In the genomic region with DNA sequence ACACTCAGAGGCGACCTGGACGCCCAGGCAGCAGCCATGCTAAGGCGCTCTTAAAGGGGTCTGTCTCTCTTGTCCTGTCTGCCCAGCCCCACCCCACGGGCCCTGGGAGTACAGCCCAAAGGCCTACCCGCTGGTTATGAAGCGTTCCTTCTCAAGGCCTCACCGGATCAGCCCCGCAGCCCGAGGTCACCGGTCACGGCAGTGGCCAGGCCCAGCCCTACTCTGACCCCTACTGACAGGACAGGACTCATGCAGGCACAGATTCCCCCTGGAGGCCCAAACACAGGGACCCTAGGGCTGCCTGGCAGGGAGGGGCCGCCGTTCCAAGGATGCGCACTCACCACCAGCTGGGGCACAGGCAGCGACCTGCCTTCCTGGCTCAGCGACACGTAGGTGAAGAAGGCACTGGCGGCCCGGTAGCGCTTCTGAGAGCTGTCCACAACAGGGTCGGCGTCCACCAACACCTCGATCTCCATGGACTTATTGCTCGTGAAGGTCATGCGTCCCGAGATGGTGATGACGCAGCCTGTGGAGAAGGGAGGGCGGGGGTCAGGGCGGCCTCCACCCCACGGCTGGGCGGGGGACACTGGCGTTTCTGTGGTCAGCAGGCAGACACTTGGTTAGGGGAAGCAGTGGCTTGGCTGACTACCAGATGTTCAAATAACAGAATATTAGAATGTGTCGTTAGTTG, we compare ENCODE assay signal across 1 cellular context.
TF ChIP-seq lines count a peak whose summit lies in the region.

No MANE protein-coding gene starts in this region.

TF ChIP-seq in HepG2, 621 proteins besides CTCF, POLR2A, EP300 and RAD21 (continued from another document and continues in another):
- TF ChIP-seq, protein P1, sequence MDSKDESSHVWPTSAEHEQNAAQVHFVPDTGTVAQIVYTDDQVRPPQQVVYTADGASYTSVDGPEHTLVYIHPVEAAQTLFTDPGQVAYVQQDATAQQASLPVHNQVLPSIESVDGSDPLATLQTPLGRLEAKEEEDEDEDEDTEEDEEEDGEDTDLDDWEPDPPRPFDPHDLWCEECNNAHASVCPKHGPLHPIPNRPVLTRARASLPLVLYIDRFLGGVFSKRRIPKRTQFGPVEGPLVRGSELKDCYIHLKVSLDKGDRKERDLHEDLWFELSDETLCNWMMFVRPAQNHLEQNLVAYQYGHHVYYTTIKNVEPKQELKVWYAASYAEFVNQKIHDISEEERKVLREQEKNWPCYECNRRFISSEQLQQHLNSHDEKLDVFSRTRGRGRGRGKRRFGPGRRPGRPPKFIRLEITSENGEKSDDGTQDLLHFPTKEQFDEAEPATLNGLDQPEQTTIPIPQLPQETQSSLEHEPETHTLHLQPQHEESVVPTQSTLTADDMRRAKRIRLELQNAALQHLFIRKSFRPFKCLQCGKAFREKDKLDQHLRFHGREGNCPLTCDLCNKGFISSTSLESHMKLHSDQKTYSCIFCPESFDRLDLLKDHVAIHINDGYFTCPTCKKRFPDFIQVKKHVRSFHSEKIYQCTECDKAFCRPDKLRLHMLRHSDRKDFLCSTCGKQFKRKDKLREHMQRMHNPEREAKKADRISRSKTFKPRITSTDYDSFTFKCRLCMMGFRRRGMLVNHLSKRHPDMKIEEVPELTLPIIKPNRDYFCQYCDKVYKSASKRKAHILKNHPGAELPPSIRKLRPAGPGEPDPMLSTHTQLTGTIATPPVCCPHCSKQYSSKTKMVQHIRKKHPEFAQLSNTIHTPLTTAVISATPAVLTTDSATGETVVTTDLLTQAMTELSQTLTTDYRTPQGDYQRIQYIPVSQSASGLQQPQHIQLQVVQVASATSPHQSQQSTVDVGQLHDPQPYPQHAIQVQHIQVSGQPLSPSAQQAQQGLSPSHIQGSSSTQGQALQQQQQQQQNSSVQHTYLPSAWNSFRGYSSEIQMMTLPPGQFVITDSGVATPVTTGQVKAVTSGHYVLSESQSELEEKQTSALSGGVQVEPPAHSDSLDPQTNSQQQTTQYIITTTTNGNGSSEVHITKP (CRISPR knock-in tag; IDR thresholded peaks at IDR 0.05; ENCODE audit: low read depth) = no peak
- TF ChIP-seq ZNF3 (CRISPR knock-in tag; IDR thresholded peaks at IDR 0.05) (no peak), ZBTB42 (CRISPR knock-in tag; IDR thresholded peaks at IDR 0.05) (no peak), ZNF75D (CRISPR knock-in tag; IDR thresholded peaks at IDR 0.05; ENCODE audit: borderline replicate concordance) (no peak), JARID2 (CRISPR knock-in tag; IDR thresholded peaks at IDR 0.05; ENCODE audit: insufficient replicate concordance) (no peak), ZNF556 (CRISPR knock-in tag; IDR thresholded peaks at IDR 0.05; ENCODE audit: borderline replicate concordance) (no peak), ZBTB20 (CRISPR knock-in tag; IDR thresholded peaks at IDR 0.05; ENCODE audit: borderline replicate concordance, low read depth) (no peak), PCBP2 (optimal IDR thresholded peaks at IDR 0.05; ENCODE audit: low read depth, low read length, poor library complexity, severe bottlenecking) (no peak), ZNF282 (IDR thresholded peaks at IDR 0.05; ENCODE audit: partially characterized antibody) (no peak), TAF1 (CRISPR knock-in tag; IDR thresholded peaks at IDR 0.05) (no peak), NFYC (CRISPR knock-in tag; IDR thresholded peaks at IDR 0.05) (no peak), ZNF558 (CRISPR knock-in tag; IDR thresholded peaks at IDR 0.05; ENCODE audit: borderline replicate concordance) (no peak), KLF15 (CRISPR knock-in tag; IDR thresholded peaks at IDR 0.05; ENCODE audit: borderline replicate concordance) (no peak), KDM5A (IDR thresholded peaks at IDR 0.05; ENCODE audit: borderline replicate concordance, low read length) (no peak), POLR2G (IDR thresholded peaks at IDR 0.05; ENCODE audit: low read depth, low read length) (no peak), ZNF746 (CRISPR knock-in tag; IDR thresholded peaks at IDR 0.05) (no peak), AKAP8 (CRISPR knock-in tag; IDR thresholded peaks at IDR 0.05) (no peak), NR2F1 (CRISPR knock-in tag; IDR thresholded peaks at IDR 0.05) (0 out of 4 replicates have a peak, but pooled peaks have one; percentile 11 to 28), ATF1 (CRISPR knock-in tag; IDR thresholded peaks at IDR 0.05) (no peak), SIX4 (CRISPR knock-in tag; IDR thresholded peaks at IDR 0.05) (no peak), RBM22 (optimal IDR thresholded peaks at IDR 0.05; ENCODE audit: low read length) (no peak), PCBP1 (IDR thresholded peaks at IDR 0.05; ENCODE audit: borderline replicate concordance, low read depth, low read length) (no peak)
- TF ChIP-seq, protein P2, sequence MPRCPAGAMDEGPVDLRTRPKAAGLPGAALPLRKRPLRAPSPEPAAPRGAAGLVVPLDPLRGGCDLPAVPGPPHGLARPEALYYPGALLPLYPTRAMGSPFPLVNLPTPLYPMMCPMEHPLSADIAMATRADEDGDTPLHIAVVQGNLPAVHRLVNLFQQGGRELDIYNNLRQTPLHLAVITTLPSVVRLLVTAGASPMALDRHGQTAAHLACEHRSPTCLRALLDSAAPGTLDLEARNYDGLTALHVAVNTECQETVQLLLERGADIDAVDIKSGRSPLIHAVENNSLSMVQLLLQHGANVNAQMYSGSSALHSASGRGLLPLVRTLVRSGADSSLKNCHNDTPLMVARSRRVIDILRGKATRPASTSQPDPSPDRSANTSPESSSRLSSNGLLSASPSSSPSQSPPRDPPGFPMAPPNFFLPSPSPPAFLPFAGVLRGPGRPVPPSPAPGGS (CRISPR knock-in tag; IDR thresholded peaks at IDR 0.05) = no peak
- TF ChIP-seq, protein P3, sequence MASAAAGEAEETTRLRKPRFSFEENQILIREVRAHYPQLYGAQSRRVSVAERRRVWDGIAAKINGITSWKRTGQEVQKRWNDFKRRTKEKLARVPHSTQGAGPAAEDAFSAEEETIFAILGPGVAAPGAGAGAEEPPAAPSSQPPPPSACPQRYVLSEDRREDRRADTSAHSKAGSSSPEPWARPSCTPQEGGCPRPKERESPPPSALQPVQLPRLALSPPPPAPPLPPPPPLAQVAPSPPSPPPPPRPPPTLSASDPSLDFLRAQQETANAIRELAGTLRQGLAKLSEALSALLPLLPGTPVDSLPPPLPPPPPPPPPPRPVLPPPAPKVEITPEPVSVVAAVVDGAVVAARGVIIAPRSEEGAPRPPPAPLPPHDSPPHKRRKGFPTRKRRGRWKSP (CRISPR knock-in tag; IDR thresholded peaks at IDR 0.05) = no peak
- TF ChIP-seq, protein P4, sequence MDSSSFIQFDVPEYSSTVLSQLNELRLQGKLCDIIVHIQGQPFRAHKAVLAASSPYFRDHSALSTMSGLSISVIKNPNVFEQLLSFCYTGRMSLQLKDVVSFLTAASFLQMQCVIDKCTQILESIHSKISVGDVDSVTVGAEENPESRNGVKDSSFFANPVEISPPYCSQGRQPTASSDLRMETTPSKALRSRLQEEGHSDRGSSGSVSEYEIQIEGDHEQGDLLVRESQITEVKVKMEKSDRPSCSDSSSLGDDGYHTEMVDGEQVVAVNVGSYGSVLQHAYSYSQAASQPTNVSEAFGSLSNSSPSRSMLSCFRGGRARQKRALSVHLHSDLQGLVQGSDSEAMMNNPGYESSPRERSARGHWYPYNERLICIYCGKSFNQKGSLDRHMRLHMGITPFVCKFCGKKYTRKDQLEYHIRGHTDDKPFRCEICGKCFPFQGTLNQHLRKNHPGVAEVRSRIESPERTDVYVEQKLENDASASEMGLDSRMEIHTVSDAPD (CRISPR knock-in tag; IDR thresholded peaks at IDR 0.05) = 0 out of 2 replicates have a peak, but pooled peaks have one; percentile 52
- TF ChIP-seq, protein P5, sequence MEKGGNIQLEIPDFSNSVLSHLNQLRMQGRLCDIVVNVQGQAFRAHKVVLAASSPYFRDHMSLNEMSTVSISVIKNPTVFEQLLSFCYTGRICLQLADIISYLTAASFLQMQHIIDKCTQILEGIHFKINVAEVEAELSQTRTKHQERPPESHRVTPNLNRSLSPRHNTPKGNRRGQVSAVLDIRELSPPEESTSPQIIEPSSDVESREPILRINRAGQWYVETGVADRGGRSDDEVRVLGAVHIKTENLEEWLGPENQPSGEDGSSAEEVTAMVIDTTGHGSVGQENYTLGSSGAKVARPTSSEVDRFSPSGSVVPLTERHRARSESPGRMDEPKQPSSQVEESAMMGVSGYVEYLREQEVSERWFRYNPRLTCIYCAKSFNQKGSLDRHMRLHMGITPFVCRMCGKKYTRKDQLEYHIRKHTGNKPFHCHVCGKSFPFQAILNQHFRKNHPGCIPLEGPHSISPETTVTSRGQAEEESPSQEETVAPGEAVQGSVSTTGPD (CRISPR knock-in tag; IDR thresholded peaks at IDR 0.05) = no peak
- TF ChIP-seq, protein P6, sequence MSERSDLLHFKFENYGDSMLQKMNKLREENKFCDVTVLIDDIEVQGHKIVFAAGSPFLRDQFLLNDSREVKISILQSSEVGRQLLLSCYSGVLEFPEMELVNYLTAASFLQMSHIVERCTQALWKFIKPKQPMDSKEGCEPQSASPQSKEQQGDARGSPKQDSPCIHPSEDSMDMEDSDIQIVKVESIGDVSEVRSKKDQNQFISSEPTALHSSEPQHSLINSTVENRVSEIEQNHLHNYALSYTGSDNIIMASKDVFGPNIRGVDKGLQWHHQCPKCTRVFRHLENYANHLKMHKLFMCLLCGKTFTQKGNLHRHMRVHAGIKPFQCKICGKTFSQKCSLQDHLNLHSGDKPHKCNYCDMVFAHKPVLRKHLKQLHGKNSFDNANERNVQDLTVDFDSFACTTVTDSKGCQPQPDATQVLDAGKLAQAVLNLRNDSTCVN (CRISPR knock-in tag; IDR thresholded peaks at IDR 0.05; ENCODE audit: borderline replicate concordance) = no peak
- TF ChIP-seq, protein P7, sequence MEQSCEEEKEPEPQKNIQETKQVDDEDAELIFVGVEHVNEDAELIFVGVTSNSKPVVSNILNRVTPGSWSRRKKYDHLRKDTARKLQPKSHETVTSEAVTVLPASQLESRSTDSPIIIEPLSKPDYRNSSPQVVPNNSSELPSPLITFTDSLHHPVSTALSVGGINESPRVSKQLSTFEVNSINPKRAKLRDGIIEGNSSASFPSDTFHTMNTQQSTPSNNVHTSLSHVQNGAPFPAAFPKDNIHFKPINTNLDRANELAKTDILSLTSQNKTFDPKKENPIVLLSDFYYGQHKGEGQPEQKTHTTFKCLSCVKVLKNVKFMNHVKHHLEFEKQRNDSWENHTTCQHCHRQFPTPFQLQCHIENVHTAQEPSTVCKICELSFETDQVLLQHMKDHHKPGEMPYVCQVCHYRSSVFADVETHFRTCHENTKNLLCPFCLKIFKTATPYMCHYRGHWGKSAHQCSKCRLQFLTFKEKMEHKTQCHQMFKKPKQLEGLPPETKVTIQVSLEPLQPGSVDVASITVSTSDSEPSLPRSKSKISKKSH (CRISPR knock-in tag; IDR thresholded peaks at IDR 0.05; ENCODE audit: borderline replicate concordance) = peak; percentile 41; the same call in 1 of the 2 replicates
- TF ChIP-seq, protein P8, sequence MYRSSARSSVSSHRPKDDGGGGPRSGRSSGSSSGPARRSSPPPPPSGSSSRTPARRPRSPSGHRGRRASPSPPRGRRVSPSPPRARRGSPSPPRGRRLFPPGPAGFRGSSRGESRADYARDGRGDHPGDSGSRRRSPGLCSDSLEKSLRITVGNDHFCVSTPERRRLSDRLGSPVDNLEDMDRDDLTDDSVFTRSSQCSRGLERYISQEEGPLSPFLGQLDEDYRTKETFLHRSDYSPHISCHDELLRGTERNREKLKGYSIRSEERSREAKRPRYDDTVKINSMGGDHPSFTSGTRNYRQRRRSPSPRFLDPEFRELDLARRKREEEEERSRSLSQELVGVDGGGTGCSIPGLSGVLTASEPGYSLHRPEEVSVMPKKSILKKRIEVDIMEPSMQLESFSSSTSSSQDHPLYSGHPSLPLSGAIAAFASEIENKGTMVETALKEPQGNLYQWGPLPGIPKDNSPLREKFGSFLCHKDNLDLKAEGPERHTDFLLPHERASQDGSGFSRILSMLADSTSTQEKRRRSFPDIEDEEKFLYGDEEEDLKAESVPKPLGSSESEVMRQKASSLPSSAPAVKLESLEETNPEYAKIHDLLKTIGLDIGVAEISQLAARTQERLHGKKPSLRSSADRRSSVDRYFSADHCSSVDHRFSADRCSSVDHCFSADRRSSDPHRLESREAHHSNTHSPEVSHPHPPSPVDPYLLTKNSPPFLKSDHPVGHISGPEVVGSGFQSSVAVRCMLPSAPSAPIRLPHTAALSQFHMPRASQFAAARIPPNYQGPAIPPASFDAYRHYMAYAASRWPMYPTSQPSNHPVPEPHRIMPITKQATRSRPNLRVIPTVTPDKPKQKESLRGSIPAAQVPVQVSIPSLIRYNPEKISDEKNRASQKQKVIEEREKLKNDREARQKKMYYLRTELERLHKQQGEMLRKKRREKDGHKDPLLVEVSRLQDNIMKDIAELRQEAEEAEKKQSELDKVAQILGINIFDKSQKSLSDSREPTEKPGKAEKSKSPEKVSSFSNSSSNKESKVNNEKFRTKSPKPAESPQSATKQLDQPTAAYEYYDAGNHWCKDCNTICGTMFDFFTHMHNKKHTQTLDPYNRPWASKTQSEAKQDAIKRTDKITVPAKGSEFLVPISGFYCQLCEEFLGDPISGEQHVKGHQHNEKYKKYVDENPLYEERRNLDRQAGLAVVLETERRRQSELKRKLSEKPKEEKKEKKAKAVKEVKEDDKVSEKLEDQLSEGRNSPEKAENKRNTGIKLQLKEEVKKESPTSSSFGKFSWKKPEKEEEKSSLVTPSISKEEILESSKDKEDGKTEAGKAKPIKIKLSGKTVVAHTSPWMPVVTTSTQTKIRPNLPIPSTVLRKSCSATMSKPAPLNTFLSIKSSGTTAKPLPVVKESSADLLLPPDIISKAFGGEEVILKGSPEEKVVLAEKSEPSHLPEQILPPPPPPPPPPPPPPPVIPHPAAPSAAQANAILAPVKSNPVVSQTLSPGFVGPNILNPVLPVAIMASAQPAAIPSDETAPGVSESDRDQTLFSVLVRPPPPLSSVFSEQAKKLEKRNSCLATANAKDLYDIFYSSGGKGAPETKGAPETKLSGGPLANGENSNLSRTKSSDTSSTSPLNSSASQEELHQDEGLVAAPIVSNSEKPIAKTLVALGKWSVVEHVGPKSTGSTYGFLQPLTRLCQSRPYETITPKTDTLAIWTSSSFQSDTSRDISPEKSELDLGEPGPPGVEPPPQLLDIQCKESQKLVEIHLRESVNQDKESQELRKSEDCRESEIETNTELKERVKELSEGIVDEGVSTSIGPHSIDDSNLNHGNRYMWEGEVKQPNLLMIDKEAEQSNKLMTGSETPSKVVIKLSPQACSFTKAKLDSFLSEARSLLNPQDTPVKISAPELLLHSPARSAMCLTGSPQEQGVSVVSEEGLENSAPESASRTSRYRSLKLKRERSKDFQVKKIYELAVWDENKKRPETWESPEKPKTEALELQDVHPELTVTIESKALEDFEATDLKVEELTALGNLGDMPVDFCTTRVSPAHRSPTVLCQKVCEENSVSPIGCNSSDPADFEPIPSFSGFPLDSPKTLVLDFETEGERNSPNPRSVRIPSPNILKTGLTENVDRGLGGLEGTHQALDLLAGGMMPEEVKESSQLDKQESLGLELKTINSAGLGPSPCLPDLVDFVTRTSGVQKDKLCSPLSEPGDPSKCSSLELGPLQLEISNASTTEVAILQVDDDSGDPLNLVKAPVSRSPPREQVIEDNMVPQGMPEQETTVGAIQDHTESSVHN (CRISPR knock-in tag; IDR thresholded peaks at IDR 0.05) = no peak
- TF ChIP-seq, protein P9, sequence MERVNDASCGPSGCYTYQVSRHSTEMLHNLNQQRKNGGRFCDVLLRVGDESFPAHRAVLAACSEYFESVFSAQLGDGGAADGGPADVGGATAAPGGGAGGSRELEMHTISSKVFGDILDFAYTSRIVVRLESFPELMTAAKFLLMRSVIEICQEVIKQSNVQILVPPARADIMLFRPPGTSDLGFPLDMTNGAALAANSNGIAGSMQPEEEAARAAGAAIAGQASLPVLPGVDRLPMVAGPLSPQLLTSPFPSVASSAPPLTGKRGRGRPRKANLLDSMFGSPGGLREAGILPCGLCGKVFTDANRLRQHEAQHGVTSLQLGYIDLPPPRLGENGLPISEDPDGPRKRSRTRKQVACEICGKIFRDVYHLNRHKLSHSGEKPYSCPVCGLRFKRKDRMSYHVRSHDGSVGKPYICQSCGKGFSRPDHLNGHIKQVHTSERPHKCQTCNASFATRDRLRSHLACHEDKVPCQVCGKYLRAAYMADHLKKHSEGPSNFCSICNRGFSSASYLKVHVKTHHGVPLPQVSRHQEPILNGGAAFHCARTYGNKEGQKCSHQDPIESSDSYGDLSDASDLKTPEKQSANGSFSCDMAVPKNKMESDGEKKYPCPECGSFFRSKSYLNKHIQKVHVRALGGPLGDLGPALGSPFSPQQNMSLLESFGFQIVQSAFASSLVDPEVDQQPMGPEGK (CRISPR knock-in tag; IDR thresholded peaks at IDR 0.05) = 0 out of 2 replicates have a peak, but pooled peaks have one; percentile 10
